18 cellular contexts compared by ENCODE assay signal in the genomic region with DNA sequence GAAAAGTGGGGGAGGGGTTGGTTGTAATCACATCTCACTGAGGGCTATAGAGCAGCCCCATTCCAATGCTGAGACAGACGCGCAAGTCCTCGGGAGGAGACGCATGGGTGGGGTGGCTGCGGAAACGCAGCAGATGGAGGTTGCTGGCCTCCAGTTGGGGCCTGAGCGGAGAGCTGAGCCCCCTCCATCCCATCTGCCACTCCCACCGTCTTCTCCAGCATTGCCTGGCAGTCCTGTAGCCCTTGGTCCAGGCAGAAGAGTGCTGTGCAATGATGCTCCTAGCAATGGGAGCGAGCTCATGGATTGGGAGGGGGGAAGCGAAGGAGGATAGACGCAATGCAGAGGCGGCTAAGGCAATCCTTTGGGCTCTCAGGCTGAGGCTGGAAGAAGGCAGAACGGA.
"Had no signal": no experiment of that assay in that cellular context is flagged by ENCODE, and none has a peak within 500 bp of the region (broad histone marks: within the 10 kb centered on the region; RNA-seq: fewer than 3 reads in every experiment).

No MANE protein-coding gene starts in this region.

- H3K4me3 ChIP-seq: psoas muscle, right lobe of liver, tibial artery, upper lobe of left lung, vagina had no signal

- DNase-seq: effector memory CD8-positive, alpha-beta T cell; foreskin keratinocyte; head of caudate nucleus; hippocampal formation; kidney glomerular epithelial cell; natural killer cell; psoas muscle; retina; right lobe of liver; stimulated activated CD4-positive, alpha-beta T cell treated with anti-CD3 and anti-CD28 coated beads, Interleukin-4, amount 100 ng/mL, for 1 hour; stimulated activated CD8-positive, alpha-beta memory T cell treated with anti-CD3 and anti-CD28 coated beads, Interleukin-4, amount 100 ng/mL, for 48 hours; tibial artery had no signal

- H3K27me3 ChIP-seq: foreskin keratinocyte, neutrophil, right lobe of liver, tibial artery, upper lobe of left lung, vagina had no signal

- H3K27ac Mint-ChIP-seq: effector memory CD8-positive, alpha-beta T cell; mesothelial cell of epicardium; natural killer cell; stimulated activated effector memory CD8-positive, alpha-beta T cell treated with anti-CD3 and anti-CD28 coated beads, Interleukin-12 subunit alpha, Interleukin-12 subunit beta, amount 100 ng/mL, for 72 hours; stimulated activated naive CD8-positive, alpha-beta T cell treated with anti-CD3 and anti-CD28 coated beads, Interleukin-15, Interleukin-2, amounts not matched to agents 100 ng/mL and 50 ng/mL, for 24 hours had no signal

- H3K36me3 ChIP-seq: neutrophil, right lobe of liver, tibial artery, upper lobe of left lung, vagina had no signal

- H3K4me1 ChIP-seq: foreskin keratinocyte, psoas muscle, right lobe of liver, tibial artery, upper lobe of left lung, vagina had no signal

- ATAC-seq: effector memory CD8-positive, alpha-beta T cell; foreskin keratinocyte; natural killer cell; psoas muscle; right lobe of liver; stimulated activated effector memory CD8-positive, alpha-beta T cell treated with anti-CD3 and anti-CD28 coated beads, Interleukin-12 subunit alpha, Interleukin-12 subunit beta, amount 100 ng/mL, for 72 hours had no signal

- H3K36me3 Mint-ChIP-seq: mesothelial cell of epicardium; natural killer cell; stimulated activated effector memory CD8-positive, alpha-beta T cell treated with anti-CD3 and anti-CD28 coated beads, Interleukin-12 subunit alpha, Interleukin-12 subunit beta, amount 100 ng/mL, for 72 hours had no signal

- H3K4me3 Mint-ChIP-seq: effector memory CD8-positive, alpha-beta T cell; mesothelial cell of epicardium; natural killer cell; stimulated activated effector memory CD8-positive, alpha-beta T cell treated with anti-CD3 and anti-CD28 coated beads, Interleukin-12 subunit alpha, Interleukin-12 subunit beta, amount 100 ng/mL, for 72 hours; stimulated activated naive CD8-positive, alpha-beta T cell treated with anti-CD3 and anti-CD28 coated beads, Interleukin-15, Interleukin-2, amounts not matched to agents 100 ng/mL and 50 ng/mL, for 24 hours had no signal

- H3K4me1 Mint-ChIP-seq: natural killer cell; stimulated activated effector memory CD8-positive, alpha-beta T cell treated with anti-CD3 and anti-CD28 coated beads, Interleukin-12 subunit alpha, Interleukin-12 subunit beta, amount 100 ng/mL, for 72 hours had no signal

- H3K9me3 ChIP-seq: neutrophil, right lobe of liver, vagina had no signal

- H3K27ac ChIP-seq: foreskin keratinocyte, neutrophil, psoas muscle, right lobe of liver, tibial artery, upper lobe of left lung, vagina had no signal

- H3K27me3 Mint-ChIP-seq: stimulated activated naive CD8-positive, alpha-beta T cell treated with anti-CD3 and anti-CD28 coated beads, Interleukin-15, Interleukin-2, amounts not matched to agents 100 ng/mL and 50 ng/mL, for 24 hours had no signal
